In genomic region chr11:127491589-127491988, GRCh38 we compare ENCODE assay signal across 27 cellular contexts.
"Had no signal": no experiment of that assay in that cellular context is flagged by ENCODE, and none has a peak within 500 bp of the region (broad histone marks: within the 10 kb centered on the region; RNA-seq: fewer than 3 reads in every experiment).

No MANE protein-coding gene starts in this region.

- DNase-seq: islet precursor cell; mesendoderm; naive B cell; natural killer cell; nephron progenitor cell; ovary; stimulated activated CD4-positive, alpha-beta T cell treated with anti-CD3 and anti-CD28 coated beads, Interleukin-12 subunit alpha, Interleukin-12 subunit beta, amount 100 ng/mL, for 4 hours; stimulated activated CD4-positive, alpha-beta T cell treated with anti-CD3 and anti-CD28 coated beads, Interleukin-15, amount 100 ng/mL, for 24 hours; stimulated activated CD4-positive, alpha-beta T cell treated with anti-CD3 and anti-CD28 coated beads, Interleukin-2, amount 100 ng/mL, for 24 hours; stimulated activated CD4-positive, alpha-beta T cell treated with anti-CD3 and anti-CD28 coated beads, Interleukin-4, amount 100 ng/mL, for 1 hour; stimulated activated naive B cell treated with anti-CD40 and anti-IgM and Interleukin-4, amounts not matched to agents 10 μg/mL and 1 μg/mL and 100 μg/mL, for 72 hours; stimulated activated naive CD8-positive, alpha-beta T cell treated with anti-CD3 and anti-CD28 coated beads, Interleukin-15, Interleukin-2, amounts not matched to agents 100 U/mL and 50 U/mL, for 24 hours; stomach; testis; thyroid gland; transverse colon; upper lobe of left lung had no signal

- H3K27ac Mint-ChIP-seq: mesothelial cell of epicardium; naive B cell; natural killer cell; nephron progenitor cell; neural progenitor cell; progenitor cell of endocrine pancreas; stimulated activated naive B cell treated with anti-CD40 and anti-IgM and Interleukin-4, amounts not matched to agents 10 μg/mL and 1 μg/mL and 100 μg/mL, for 72 hours had no signal

- H3K4me1 Mint-ChIP-seq: naive B cell; natural killer cell; stimulated activated naive B cell treated with anti-CD40 and anti-IgM and Interleukin-4, amounts not matched to agents 10 μg/mL and 1 μg/mL and 100 μg/mL, for 72 hours had no signal

- ATAC-seq: left lobe of liver; natural killer cell; sciatic nerve; stimulated activated naive B cell treated with anti-CD40 and anti-IgM and Interleukin-4, amounts not matched to agents 10 μg/mL and 1 μg/mL and 100 μg/mL, for 72 hours; stimulated activated naive CD8-positive, alpha-beta T cell treated with anti-CD3 and anti-CD28 coated beads, Interleukin-15, Interleukin-2, amounts not matched to agents 100 U/mL and 50 U/mL, for 24 hours had no signal

- H3K36me3 Mint-ChIP-seq: mesothelial cell of epicardium; natural killer cell; stimulated activated naive B cell treated with anti-CD40 and anti-IgM and Interleukin-4, amounts not matched to agents 10 μg/mL and 1 μg/mL and 100 μg/mL, for 72 hours had no signal

- H3K27me3 Mint-ChIP-seq: naive B cell; stimulated activated naive B cell treated with anti-CD40 and anti-IgM and Interleukin-4, amounts not matched to agents 10 μg/mL and 1 μg/mL and 100 μg/mL, for 72 hours had no signal

- H3K4me3 ChIP-seq: hepatocyte, lung, neural progenitor cell, ovary, right atrium auricular region, skin epidermis, stomach, testis, thyroid gland, transverse colon, upper lobe of left lung, vagina had no signal

- H3K4me3 Mint-ChIP-seq: mesothelial cell of epicardium; naive B cell; natural killer cell; nephron progenitor cell; neural progenitor cell; stimulated activated naive B cell treated with anti-CD40 and anti-IgM and Interleukin-4, amounts not matched to agents 10 μg/mL and 1 μg/mL and 100 μg/mL, for 72 hours had no signal

- H3K36me3 ChIP-seq: neural progenitor cell, ovary, right atrium auricular region, stomach, thyroid gland, transverse colon, upper lobe of left lung, vagina had no signal

- H3K27ac ChIP-seq: hepatocyte, neural progenitor cell, ovary, right atrium auricular region, skin epidermis, stomach, testis, thyroid gland, transverse colon, upper lobe of left lung, vagina had no signal

- H3K9ac ChIP-seq: neural progenitor cell had no signal

- H3K9me3 ChIP-seq: ovary, testis, thyroid gland, vagina had no signal
